Comparison of ENCODE assay signal across 15 cellular contexts in genomic region chr16:11618107-11618717, GRCh38. TPM values are rescaled to one million over a fixed set of nuclear protein-coding genes. Genes with fewer than 3 reads are reported as not detected.
DNase-seq lines count a peak whose midpoint lies in the region; ATAC-seq and TF ChIP-seq lines count a peak whose summit lies in the region.
"Had no signal": no experiment of that assay in that cellular context is flagged by ENCODE, and none has a peak within 500 bp of the region (broad histone marks: within the 10 kb centered on the region; RNA-seq: fewer than 3 reads in every experiment).

No MANE protein-coding gene starts in this region.

- peaks cover 11% of the 10 kb centered on the region for H3K4me1 Mint-ChIP-seq in MCF 10A (ENCODE audit: insufficient read depth, unreplicated experiment)
- H3K4me1 Mint-ChIP-seq in glutamatergic neuron (ENCODE audit: low read depth, unreplicated experiment): peaks cover 14% of the 10 kb centered on the region

- CTCF ChIA-PET in MCF 10A (lab: Yijun Ruan, JAX): interaction anchor here (0.6 to 1.0 kb wide), 3 partner anchors 9 to 97 kb away, joined by 3 to 4 read pairs (median 3); no protein-coding TSS in a partner anchor
- CTCF ChIA-PET in IMR-90 (lab: Yijun Ruan, JAX): no interaction called here

- H3K27me3 Mint-ChIP-seq in MCF 10A (ENCODE audit: insufficient read depth, unreplicated experiment) (no peaks in the 10 kb centered on the region), glutamatergic neuron (ENCODE audit: unreplicated experiment) (peaks cover 6% of the 10 kb centered on the region)
- H3K27me3 Mint-ChIP-seq: IgD-negative memory B cell, memory B cell had no signal

- H4K5ac ChIP-seq in IMR-90 (ENCODE audit: low read depth, low read length): no peak overlapping the region

- dilution Hi-C loops in IMR-90 (cut with HindIII; ENCODE audit: low sequenced_read_pairs, unreplicated experiment): no loop called here

- ATAC-seq in IMR-90 (ENCODE audit: low read depth): no peak
- ATAC-seq in GM18505 (IDR thresholded peaks at IDR 0.05; ENCODE audit: unreplicated experiment): no peak

- H3K27me3 ChIP-seq in breast epithelium (no peaks in the 10 kb centered on the region), IMR-90 (ENCODE audit: control insufficient read depth, insufficient read depth, low read length) (no peaks in the 10 kb centered on the region), suprapubic skin (no peaks in the 10 kb centered on the region)

- H4K8ac ChIP-seq in IMR-90 (ENCODE audit: low read depth in 2 of 2, low read length in 2 of 2): no peak overlapping the region

- H3K27ac ChIP-seq in breast epithelium (peak overlapping the region; percentile 25 to 50), IMR-90 (ENCODE audit: insufficient read depth, low read length) (no peak overlapping the region), suprapubic skin (peak overlapping the region; percentile 29)

- H3K9me1 ChIP-seq in IMR-90 (ENCODE audit: insufficient read depth, low read length): peaks cover 3% of the 10 kb centered on the region

- H2BK15ac ChIP-seq in IMR-90 (ENCODE audit: low read depth, low read length): no peak overlapping the region

- TF ChIP-seq POLR2A in breast epithelium (IDR thresholded peaks at IDR 0.05) (no peak), IMR-90 (IDR thresholded peaks at IDR 0.05; ENCODE audit: low read depth, low read length) (no peak), suprapubic skin (IDR thresholded peaks at IDR 0.05) (no peak), GM18505 (IDR thresholded peaks at IDR 0.05; ENCODE audit: borderline replicate concordance, extremely low read depth, insufficient read depth, insufficient read length) (no peak)

- no peak for TF ChIP-seq RAD21 in IMR-90 (IDR thresholded peaks at IDR 0.05; ENCODE audit: low read length)

- H3K4me3 Mint-ChIP-seq in MCF 10A (ENCODE audit: unreplicated experiment): no peak overlapping the region
- H3K4me3 Mint-ChIP-seq in glutamatergic neuron (ENCODE audit: unreplicated experiment): no peak overlapping the region
- H3K4me3 Mint-ChIP-seq: memory B cell had no signal

- H2BK120ac ChIP-seq in IMR-90 (ENCODE audit: low read depth, low read length): no peak overlapping the region

- H3K18ac ChIP-seq in IMR-90 (ENCODE audit: low read depth, low read length): no peak overlapping the region

- H3K27ac Mint-ChIP-seq in MCF 10A (ENCODE audit: low read depth, unreplicated experiment) (no peak overlapping the region), glutamatergic neuron (ENCODE audit: unreplicated experiment) (peak overlapping the region; percentile 69)

- H4K91ac ChIP-seq in IMR-90 (ENCODE audit: insufficient read depth, low read depth, low read length): no peak overlapping the region

- H3K36me3 Mint-ChIP-seq in MCF 10A (ENCODE audit: insufficient read depth, unreplicated experiment) (peaks cover 6% of the 10 kb centered on the region), glutamatergic neuron (ENCODE audit: unreplicated experiment) (no peaks in the 10 kb centered on the region)
- H3K36me3 Mint-ChIP-seq: IgD-negative memory B cell, memory B cell had no signal

- H2AK9ac ChIP-seq in IMR-90 (replicated peaks; ENCODE audit: low read depth, low read length, poor library complexity): no peak overlapping the region

- intact Hi-C loops in breast epithelium (cut with DNase I; ENCODE audit: low total_unique reads): no loop called here
- intact Hi-C loops in MCF 10A (cut with micrococcal nuclease): no loop called here
- intact Hi-C loops in IMR-90 (cut with micrococcal nuclease): no loop called here

- H3K4me3 ChIP-seq in breast epithelium (no peak overlapping the region), IMR-90 (ENCODE audit: insufficient read depth, low read depth, low read length) (no peak overlapping the region), suprapubic skin (no peak overlapping the region)
- H3K4me3 ChIP-seq: thoracic aorta had no signal

- H3K36me3 ChIP-seq in breast epithelium (no peaks in the 10 kb centered on the region), IMR-90 (ENCODE audit: control insufficient read depth, insufficient read depth, low read length) (no peaks in the 10 kb centered on the region), suprapubic skin (no peaks in the 10 kb centered on the region)
- H3K36me3 ChIP-seq: thoracic aorta had no signal

- H3K9ac ChIP-seq in IMR-90 (ENCODE audit: low read depth, low read length): no peak overlapping the region

- peak overlapping the region; percentile 13 for H2AFZ ChIP-seq in IMR-90 (replicated peaks; ENCODE audit: low read length, poor library complexity)

- no peaks in the 10 kb centered on the region for H3K9me3 Mint-ChIP-seq in MCF 10A (ENCODE audit: unreplicated experiment)
- H3K9me3 Mint-ChIP-seq in glutamatergic neuron (ENCODE audit: unreplicated experiment): peaks cover 11% of the 10 kb centered on the region

- peaks cover 3 to 5% of the 10 kb centered on the region in 2 donors for H3K4me1 ChIP-seq in breast epithelium
- peaks cover 20% of the 10 kb centered on the region for H3K4me1 ChIP-seq in IMR-90 (ENCODE audit: control insufficient read depth, insufficient read depth, low read length)
- H3K4me1 ChIP-seq in suprapubic skin: peaks cover 45% of the 10 kb centered on the region

- H3K4ac ChIP-seq in IMR-90 (ENCODE audit: low read depth, low read length): no peak overlapping the region

- POLR2A ChIA-PET in MCF 10A (lab: Yijun Ruan, JAX) (interaction anchor here (1.4 kb wide), 1 partner anchor 10 kb away, joined by 4 read pairs; no protein-coding TSS in a partner anchor), IMR-90 (lab: Charles Lee; ENCODE audit: unreplicated experiment) (interaction anchor here (0.6 kb wide), 1 partner anchor 47 kb away, joined by 3 read pairs; no protein-coding TSS in a partner anchor)

- H2BK20ac ChIP-seq in IMR-90 (ENCODE audit: low read depth, low read length): no peak overlapping the region

- H3K14ac ChIP-seq in IMR-90 (replicated peaks; ENCODE audit: low read depth, low read length): no peak overlapping the region

- H3K9me3 ChIP-seq in breast epithelium (no peaks in the 10 kb centered on the region), IMR-90 (ENCODE audit: control insufficient read depth, insufficient read depth, low read length) (no peaks in the 10 kb centered on the region), suprapubic skin (no peaks in the 10 kb centered on the region)
- H3K9me3 ChIP-seq: thoracic aorta had no signal

- H4K20me1 ChIP-seq in IMR-90 (ENCODE audit: insufficient read depth, low read length): no peaks in the 10 kb centered on the region

- no peaks in the 10 kb centered on the region for H3K79me1 ChIP-seq in IMR-90 (ENCODE audit: low read depth in 1 of 2, low read length in 2 of 2)

- no peak overlapping the region for H3K4me2 ChIP-seq in IMR-90 (ENCODE audit: low read depth, low read length)

- no TSS peak for BruUV-seq in MCF 10A (replicated peaks; lab: Mats Ljungman, UMichigan)
- no TSS peak for BruUV-seq in IMR-90 (replicated peaks; lab: Mats Ljungman, UMichigan)

- H2BK5ac ChIP-seq in IMR-90 (ENCODE audit: low read depth, low read length, poor library complexity, severe bottlenecking): no peak overlapping the region

- TF ChIP-seq EP300 in suprapubic skin (IDR thresholded peaks at IDR 0.05): no peak

- DNase-seq in breast epithelium (ENCODE audit: low spot score in 2 of 2) (no peak), MCF 10A (ENCODE audit: unreplicated experiment) (no peak), IMR-90 (no peak), glutamatergic neuron (peak; percentile 52), suprapubic skin (ENCODE audit: low spot score in 2 of 2) (no peak), OCI-M2 (lab: John Stamatoyannopoulos, UW; ENCODE audit: unreplicated experiment) (no peak), cerebellar nuclear complex (lab: John Stamatoyannopoulos, UW) (no peak)
- DNase-seq: activated gamma-delta T cell; NCI-H2081 treated with DMSO at 0.1 percent for 48 hours; nucleus accumbens; stimulated activated CD4-positive, alpha-beta T cell treated with anti-CD3 and anti-CD28 coated beads, Interleukin-2, amount 100 ng/mL, for 24 hours had no signal

- no peak for TF ChIP-seq CTCF in breast epithelium (IDR thresholded peaks at IDR 0.05)
- no peak for TF ChIP-seq CTCF in MCF 10A (IDR thresholded peaks at IDR 0.05; ENCODE audit: unreplicated experiment)
- no peak for TF ChIP-seq CTCF in IMR-90 (conservative IDR thresholded peaks at IDR 0.05; ENCODE audit: low read depth, low read length)
- TF ChIP-seq CTCF in glutamatergic neuron (IDR thresholded peaks at IDR 0.05; ENCODE audit: partially characterized antibody, unreplicated experiment): no peak
- TF ChIP-seq CTCF in suprapubic skin (IDR thresholded peaks at IDR 0.05): no peak

- in situ Hi-C loops in IMR-90 (cut with MboI; ENCODE audit: low sequenced_read_pairs): no loop called here

- no peak overlapping the region for H3K23ac ChIP-seq in IMR-90 (ENCODE audit: low read depth, low read length)

- H2AK5ac ChIP-seq in IMR-90 (ENCODE audit: low read depth, low read length): no peak overlapping the region

- H3K56ac ChIP-seq in IMR-90 (ENCODE audit: extremely low read depth, insufficient read depth, low read length): no peak overlapping the region

- 93% methylated on average over 5 of the region's 16 CpGs; no CpG with 5 or more reads in 1 of the 2 experiments for WGBS in IMR-90 (ENCODE audit: extremely low coverage in 2 of 2, insufficient read length in 1 of 2), 2 experiments
- 81% methylated on average over 15 of the region's 16 CpGs for WGBS in suprapubic skin

TF ChIP-seq in IMR-90, 13 proteins besides CTCF, POLR2A, EP300 and RAD21 (continues in another document):
- TF ChIP-seq MXI1 (IDR thresholded peaks at IDR 0.05; ENCODE audit: borderline replicate concordance, low read depth, low read length) (no peak), MAZ (IDR thresholded peaks at IDR 0.05; ENCODE audit: borderline replicate concordance, low read depth, low read length) (no peak), FOS (IDR thresholded peaks at IDR 0.05; ENCODE audit: low read depth, low read length) (no peak), CEBPB (IDR thresholded peaks at IDR 0.05; ENCODE audit: low read depth, low read length) (no peak)

RNA-seq across cellular contexts. Expression of gene LITAF, which starts 31.5 kb away (rescaled TPM):
- total RNA-seq in breast epithelium: 100 to 1,000 TPM in 1 of 3 donors, 10 to 100 TPM in 2; 50.6 to 109 (median 59.0) TPM
- 120 and 161 TPM in 2 replicates for total RNA-seq in MCF 10A (2022)
- 96.9 and 113 TPM in 2 replicates for total RNA-seq in IMR-90 (2012; rRNA removed)
- polyA plus RNA-seq in IMR-90 (2012; rRNA removed): 203 and 206 TPM in 2 replicates
- 126 and 616 TPM in 2 replicates for polyA plus RNA-seq in IMR-90 (2012; cell fraction: cytosol; rRNA removed)
- polyA plus RNA-seq in IMR-90 (2012; cell fraction: nucleus; rRNA removed; ENCODE audit: low replicate concordance): 97.8 and 160 TPM in 2 replicates
- 29.2 TPM for total RNA-seq in glutamatergic neuron (ENCODE audit: unreplicated experiment)
- total RNA-seq in suprapubic skin: 10 to 100 TPM; 48.8 to 82.2 (median 72.8) TPM

RNA-seq across cellular contexts. Expression of gene SNN, which starts 50.0 kb away (rescaled TPM):
- total RNA-seq in breast epithelium (10 to 100 TPM; 16.4 to 68.3 (median 18.7) TPM), MCF 10A (2022) (1.9 and 5.8 TPM in 2 replicates), IMR-90 (2012; rRNA removed) (8.6 and 10.0 TPM in 2 replicates), glutamatergic neuron (ENCODE audit: unreplicated experiment) (491 TPM), suprapubic skin (10 to 100 TPM; 17.0 to 32.7 (median 24.6) TPM)
- polyA plus RNA-seq in IMR-90 (2012; rRNA removed): 11.8 and 13.0 TPM in 2 replicates
- 9.3 and 14.5 TPM in 2 replicates for polyA plus RNA-seq in IMR-90 (2012; cell fraction: cytosol; rRNA removed)
- 7.9 and 13.2 TPM in 2 replicates for polyA plus RNA-seq in IMR-90 (2012; cell fraction: nucleus; rRNA removed; ENCODE audit: low replicate concordance)
